16 cellular contexts compared by ENCODE assay signal in genomic region chr1:182357913-182358312, GRCh38.
A peak's percentile ranks its signal among the peaks of the same experiment; 100 is the strongest.
DNase-seq lines count a peak whose midpoint lies in the region; ATAC-seq and TF ChIP-seq lines count a peak whose summit lies in the region.
"Had no signal": no experiment of that assay in that cellular context is flagged by ENCODE, and none has a peak within 500 bp of the region (broad histone marks: within the 10 kb centered on the region; RNA-seq: fewer than 3 reads in every experiment).

No MANE protein-coding gene starts in this region.

- no peak for ATAC-seq in GM19395 (IDR thresholded peaks at IDR 0.05; ENCODE audit: unreplicated experiment)
- ATAC-seq: HCT116, T-helper 17 cell had no signal

- peaks cover 3% of the 10 kb centered on the region for H3K27me3 Mint-ChIP-seq in nephron (ENCODE audit: low read depth)

- H3K4me1 Mint-ChIP-seq in nephron: peaks cover 27% of the 10 kb centered on the region
- H3K4me1 Mint-ChIP-seq: activated B cell treated with CpG ODN at 0.5 μM for 24 hours, T-helper 17 cell had no signal

- peak; percentile 70 for DNase-seq in DMS153 treated with DMSO at 0.1 percent for 48 hours (lab: John Stamatoyannopoulos, UW; ENCODE audit: unreplicated experiment)
- DNase-seq in NCI-H1694 treated with DMSO at 0.1 percent for 48 hours (lab: John Stamatoyannopoulos, UW): peak; percentile 87
- peak; percentile 95 for DNase-seq in NCI-H526 treated with DMSO at 0.1 percent for 48 hours (lab: John Stamatoyannopoulos, UW)
- no peak for DNase-seq in T-helper 9 cell
- no peak for DNase-seq in D341Med (ENCODE audit: low spot score)
- no peak for DNase-seq in effector CD4-positive, alpha-beta T cell
- DNase-seq: activated B cell treated with CpG ODN at 0.5 μM for 24 hours; effector CD8-positive, alpha-beta T cell; sigmoid colon; stimulated activated CD4-positive, alpha-beta T cell treated with anti-CD3 and anti-CD28 coated beads, Interleukin-4, amount 100 ng/mL, for 24 hours; stimulated activated CD8-positive, alpha-beta memory T cell treated with anti-CD3 and anti-CD28 coated beads, Interleukin-4, amount 100 ng/mL, for 48 hours; T-helper 17 cell had no signal

- peak overlapping the region; percentile 2 to 71 (median 53) for H3K27ac Mint-ChIP-seq in nephron
- H3K27ac Mint-ChIP-seq: activated B cell treated with CpG ODN at 0.5 μM for 24 hours; activated T-helper 2 cell treated with anti-CD3 and anti-CD28 coated beads, Interferon-gamma antibody, Interleukin-2, Interleukin-4, amounts not matched to agents 10 μg/mL and 5 μg/mL and 100 μg/mL, durations not matched to agents 14 hours and 24 hours and 36 hours had no signal

- no peak for TF ChIP-seq CTCF in nephron (IDR thresholded peaks at IDR 0.05; ENCODE audit: unreplicated experiment in 3 of 3)

- H3K4me3 Mint-ChIP-seq in nephron: peak overlapping the region in 1 of 3 experiments; percentile 44
- H3K4me3 Mint-ChIP-seq: activated B cell treated with CpG ODN at 0.5 μM for 24 hours, T-helper 17 cell had no signal

- H3K36me3 Mint-ChIP-seq in nephron (ENCODE audit: low read depth): no peaks in the 10 kb centered on the region

- no peaks in the 10 kb centered on the region for H3K9me3 Mint-ChIP-seq in nephron
- H3K9me3 Mint-ChIP-seq: activated B cell treated with CpG ODN at 0.5 μM for 24 hours; activated T-helper 2 cell treated with anti-CD3 and anti-CD28 coated beads, Interferon-gamma antibody, Interleukin-2, Interleukin-4, amounts not matched to agents 10 μg/mL and 5 μg/mL and 100 μg/mL, durations not matched to agents 14 hours and 24 hours and 36 hours had no signal

Comparison
In these comparisons a context has a peak if more than half of its experiments do, and no peak if none do; other contexts are left out.
1. DNase-seq: peak in DMS153 treated with DMSO at 0.1 percent for 48 hours (single experiment), NCI-H1694 treated with DMSO at 0.1 percent for 48 hours (single experiment) and NCI-H526 treated with DMSO at 0.1 percent for 48 hours (single experiment); none in T-helper 9 cell (single experiment), D341Med (single experiment) and effector CD4-positive, alpha-beta T cell (single experiment).